24 cellular contexts compared by ENCODE assay signal in the genomic region with DNA sequence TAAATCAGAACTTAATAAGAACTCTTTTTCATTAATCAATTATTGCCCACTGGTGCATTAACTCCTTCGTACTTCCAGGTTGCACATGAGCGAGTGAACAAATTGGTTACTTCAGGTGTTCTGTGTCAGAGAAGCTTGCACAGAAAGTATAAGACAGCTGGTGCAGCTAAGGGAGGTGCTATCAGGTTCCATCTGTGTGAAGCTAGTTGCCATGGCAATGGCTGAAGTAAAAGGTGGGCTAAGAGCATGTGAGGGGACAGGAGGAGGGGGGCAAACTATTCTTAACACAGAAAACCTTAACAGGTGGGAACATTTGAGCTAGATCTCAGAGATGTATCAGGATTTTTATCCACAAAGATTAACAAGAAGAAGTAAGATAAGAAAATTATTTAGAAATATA.
DNase-seq lines count a peak whose midpoint lies in the region; ATAC-seq lines count a peak whose summit lies in the region.
"Had no signal": no experiment of that assay in that cellular context is flagged by ENCODE, and none has a peak within 500 bp of the region (broad histone marks: within the 10 kb centered on the region; RNA-seq: fewer than 3 reads in every experiment).

No MANE protein-coding gene starts in this region.

- H3K79me1 ChIP-seq in neuronal stem cell (ENCODE audit: low read depth, low read length): no peaks in the 10 kb centered on the region

- WGBS in neuronal stem cell (ENCODE audit: extremely low coverage in 2 of 2, insufficient read length in 2 of 2, insufficient replicate concordance in 1 of 2), 2 donors: no CpG with 5 or more reads among the region's 2 CpGs

- H2BK120ac ChIP-seq in neuronal stem cell (ENCODE audit: low read depth, low read length): no peak overlapping the region

- no peak overlapping the region for H4K91ac ChIP-seq in neuronal stem cell (ENCODE audit: low read depth, low read length, poor library complexity)

- H3K18ac ChIP-seq in neuronal stem cell (ENCODE audit: low read length): no peak overlapping the region

- H4K8ac ChIP-seq in neuronal stem cell (ENCODE audit: low read depth, low read length): no peak overlapping the region

- H3K4me2 ChIP-seq in neuronal stem cell (ENCODE audit: insufficient read depth, low read length, poor library complexity, severe bottlenecking): no peak overlapping the region
- H3K4me2 ChIP-seq: GM23338, KMS-11 had no signal

- no peak overlapping the region for H2AFZ ChIP-seq in neuronal stem cell (ENCODE audit: low read length)
- H2AFZ ChIP-seq: GM23338 had no signal

- no peak overlapping the region for H2BK15ac ChIP-seq in neuronal stem cell (ENCODE audit: low read length)

- DNase-seq in NCI-H1436 (lab: John Stamatoyannopoulos, UW): peak; percentile 4
- DNase-seq in NCI-H1436 treated with DMSO at 0.1 percent for 48 hours (lab: John Stamatoyannopoulos, UW): no peak
- peak; percentile 39 for DNase-seq in NCI-H1092 treated with DMSO at 0.1 percent for 48 hours (lab: John Stamatoyannopoulos, UW)
- DNase-seq in NCI-H2171 treated with DMSO at 0.1 percent for 48 hours (lab: John Stamatoyannopoulos, UW): peak; percentile 98
- DNase-seq in left kidney (ENCODE audit: low read depth, low spot score): peak; percentile 93
- DNase-seq in LoVo (ENCODE audit: low spot score): no peak
- no peak for DNase-seq in neuronal stem cell (ENCODE audit: low spot score)
- DNase-seq: 8988T; AML-193; C1 segment of cervical spinal cord; Calu3; CD8-positive, alpha-beta memory T cell; DMS53; GDM1; IMR-90; NCI-H2081 treated with DMSO at 0.1 percent for 48 hours; NCI-H774; T1000 had no signal

- no peak for ATAC-seq in GM18502 (IDR thresholded peaks at IDR 0.05; ENCODE audit: poor library complexity, unreplicated experiment)
- ATAC-seq: GM23338, Right ventricle myocardium inferior had no signal

- H3K27ac ChIP-seq in neuronal stem cell (replicated peaks; ENCODE audit: low read length): no peak overlapping the region
- H3K27ac ChIP-seq: HL-60, KMS-11 had no signal

- H2AK5ac ChIP-seq in neuronal stem cell (ENCODE audit: low read depth, low read length): no peak overlapping the region

- no peak overlapping the region for H3K4me3 ChIP-seq in neuronal stem cell (ENCODE audit: low read length in 2 of 2)
- H3K4me3 ChIP-seq: GM23338, HAP-1 had no signal

- no peak overlapping the region for H2BK12ac ChIP-seq in neuronal stem cell (ENCODE audit: low read length)

- no peak overlapping the region for H3K14ac ChIP-seq in neuronal stem cell (ENCODE audit: low read length)

- H3K9ac ChIP-seq in neuronal stem cell (ENCODE audit: low read depth, low read length, poor library complexity): no peak overlapping the region
- H3K9ac ChIP-seq: KMS-11 had no signal

- H3K27me3 ChIP-seq in neuronal stem cell (ENCODE audit: control insufficient read depth in 3 of 3, insufficient read depth in 3 of 3, low read depth in 1 of 3, low read length in 3 of 3): no peaks in the 10 kb centered on the region

- H3K23ac ChIP-seq in neuronal stem cell (ENCODE audit: low read depth, low read length, poor library complexity): no peak overlapping the region

- H3K36me3 ChIP-seq in neuronal stem cell (replicated peaks in 1 of 2; ENCODE audit: control insufficient read depth in 2 of 2, insufficient read depth in 2 of 2, low read length in 2 of 2): no peaks in the 10 kb centered on the region
- H3K36me3 ChIP-seq: HAP-1 had no signal

- H2BK5ac ChIP-seq in neuronal stem cell (ENCODE audit: low read length): no peak overlapping the region

- H3K4me1 ChIP-seq in neuronal stem cell (ENCODE audit: control insufficient read depth in 2 of 2, insufficient read depth in 1 of 2, low read depth in 1 of 2, low read length in 2 of 2): peaks cover 0 to 2% of the 10 kb centered on the region in 2 donors
- H3K4me1 ChIP-seq: HAP-1 had no signal

- H3K9me3 ChIP-seq in neuronal stem cell (replicated peaks in 1 of 2; ENCODE audit: control insufficient read depth in 2 of 2, insufficient read depth in 1 of 2, low read depth in 1 of 2, low read length in 2 of 2): no peaks in the 10 kb centered on the region
- H3K9me3 ChIP-seq: HAP-1 had no signal

- no peak overlapping the region for H3K4ac ChIP-seq in neuronal stem cell (ENCODE audit: low read length)

Comparison
In these comparisons a context has a peak if more than half of its experiments do, and no peak if none do; other contexts are left out.
1. DNase-seq: peak in NCI-H1436 (single experiment), NCI-H1092 treated with DMSO at 0.1 percent for 48 hours (single experiment), NCI-H2171 treated with DMSO at 0.1 percent for 48 hours (single experiment) and left kidney (single experiment); none in NCI-H1436 treated with DMSO at 0.1 percent for 48 hours (single experiment), LoVo (single experiment) and neuronal stem cell (single experiment).